Comparison of ENCODE assay signal across 8 cellular contexts in genomic region chr3:140216249-140216648, GRCh38.
A peak's percentile ranks its signal among the peaks of the same experiment; 100 is the strongest.
DNase-seq lines count a peak whose midpoint lies in the region; ATAC-seq, FAIRE-seq and TF ChIP-seq lines count a peak whose summit lies in the region.

No MANE protein-coding gene starts in this region.

- intact Hi-C loops in uterus (cut with DNase I; ENCODE audit: low total_unique reads): no loop called here
- intact Hi-C loops in kidney (cut with DNase I): no loop called here

- no peak overlapping the region for H3K9ac ChIP-seq in kidney (ENCODE audit: low read length in 2 of 2)

- H3K4me3 ChIP-seq in foreskin fibroblast (ENCODE audit: low read depth in 1 of 2, low read length in 2 of 2) (no peak overlapping the region), uterus (no peak overlapping the region), kidney (ENCODE audit: low read length in 2 of 2) (no peak overlapping the region)

- H3K4me1 ChIP-seq in uterus (no peaks in the 10 kb centered on the region), kidney (ENCODE audit: control insufficient read depth in 1 of 2, insufficient read depth in 1 of 2, low read depth in 1 of 2, low read length in 2 of 2) (no peaks in the 10 kb centered on the region)

- no peak for FAIRE-seq in kidney (lab: Jason Lieb, UNC)

- H3K36me3 ChIP-seq in uterus (no peaks in the 10 kb centered on the region), kidney (ENCODE audit: control insufficient read depth in 1 of 2, insufficient read depth in 2 of 2, low read length in 2 of 2) (no peaks in the 10 kb centered on the region)

- H3K27me3 ChIP-seq in uterus: no peaks in the 10 kb centered on the region

- TF ChIP-seq POLR2A in uterus (IDR thresholded peaks at IDR 0.05): no peak

- DNase-seq in NCI-H69 (lab: John Stamatoyannopoulos, UW) (peak; percentile 33), foreskin fibroblast (no peak), cerebellum (ENCODE audit: low spot score) (no peak), uterus (no peak), kidney (no peak)
- no peak for DNase-seq in activated T-cell treated with anti-CD3 and anti-CD28 coated beads, Interleukin-2, amount 50 U/mL, for 1 hour

- peak; percentile 89 for TF ChIP-seq CTCF in C4-2B (conservative IDR thresholded peaks at IDR 0.05)
- peak; percentile 38 for TF ChIP-seq CTCF in foreskin fibroblast (IDR thresholded peaks at IDR 0.05; ENCODE audit: low read depth, low read length)
- TF ChIP-seq CTCF in uterus (IDR thresholded peaks at IDR 0.05): no peak
- no peak for TF ChIP-seq CTCF in kidney (IDR thresholded peaks at IDR 0.05; ENCODE audit: borderline replicate concordance, extremely low read depth, insufficient read depth)

- H3K27ac ChIP-seq in C4-2B (no peak overlapping the region), uterus (no peak overlapping the region), kidney (ENCODE audit: low read depth in 2 of 2, low read length in 2 of 2) (no peak overlapping the region)

- ATAC-seq in GM19395 (IDR thresholded peaks at IDR 0.05; ENCODE audit: unreplicated experiment): peak; percentile 71

- H3K9me3 ChIP-seq in uterus (no peaks in the 10 kb centered on the region), kidney (ENCODE audit: control insufficient read depth in 1 of 2, low read length in 2 of 2) (no peaks in the 10 kb centered on the region)

Comparison
In these comparisons a context has a peak if more than half of its experiments do, and no peak if none do; other contexts are left out.
1. CTCF ChIP-seq: peak in C4-2B (single experiment) and foreskin fibroblast (single experiment); none in uterus (0 of 4) and kidney (single experiment).